21 cellular contexts compared by ENCODE assay signal in the genomic region with DNA sequence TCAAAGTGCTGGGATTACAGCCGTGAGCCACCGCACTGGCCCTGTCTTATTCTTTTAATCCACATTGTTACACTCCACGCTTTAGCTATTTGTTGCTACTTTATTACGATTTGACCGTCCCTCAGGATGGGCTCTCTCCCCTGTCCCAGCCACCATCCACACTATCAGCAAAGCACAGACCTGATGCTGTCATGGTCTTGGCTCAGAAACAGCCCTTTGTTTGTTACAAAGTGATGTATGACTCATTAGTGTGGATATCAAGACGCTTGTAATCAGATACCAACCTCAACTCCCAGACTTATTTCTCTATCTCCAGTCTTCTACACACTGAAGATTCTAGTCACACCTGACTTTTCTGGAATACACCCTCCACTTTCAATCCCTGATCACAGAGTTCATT.
DNase-seq lines count a peak whose midpoint lies in the region; FAIRE-seq and TF ChIP-seq lines count a peak whose summit lies in the region.
"Had no signal": no experiment of that assay in that cellular context is flagged by ENCODE, and none has a peak within 500 bp of the region (broad histone marks: within the 10 kb centered on the region; RNA-seq: fewer than 3 reads in every experiment).

No MANE protein-coding gene starts in this region.

- no peaks in the 10 kb centered on the region for H3K79me2 ChIP-seq in astrocyte (ENCODE audit: insufficient read depth, low read length)
- H3K79me2 ChIP-seq: hepatocyte had no signal

- no peak overlapping the region for H3K27ac Mint-ChIP-seq in astrocyte (ENCODE audit: unreplicated experiment)
- no peak overlapping the region for H3K27ac Mint-ChIP-seq in HFFc6
- no peak overlapping the region for H3K27ac Mint-ChIP-seq in activated CD4-positive, alpha-beta T cell treated with anti-CD3 and anti-CD28 coated beads, Interleukin-2, amount 10 ng/mL, durations not matched to agents 7 days and 5 days
- H3K27ac Mint-ChIP-seq: activated CD4-positive, alpha-beta T cell treated with anti-CD3 and anti-CD28 coated beads for 36 hours; activated naive CD8-positive, alpha-beta T cell treated with anti-CD3 and anti-CD28 coated beads for 36 hours; brain; naive B cell had no signal

- no peak overlapping the region for H2AFZ ChIP-seq in astrocyte (ENCODE audit: low read depth, low read length)
- H2AFZ ChIP-seq: hepatocyte had no signal

- H3K9ac ChIP-seq in astrocyte (ENCODE audit: low read length): no peak overlapping the region

- H3K36me3 ChIP-seq in astrocyte (ENCODE audit: insufficient read depth, low read length) (no peaks in the 10 kb centered on the region), kidney epithelial cell (ENCODE audit: control insufficient read depth, insufficient read depth, low read length) (no peaks in the 10 kb centered on the region)

- no peaks in the 10 kb centered on the region for H3K9me3 ChIP-seq in astrocyte (ENCODE audit: insufficient read depth, low read depth, low read length)
- H3K9me3 ChIP-seq: A549, Caco-2 had no signal

- TF ChIP-seq CTCF in astrocyte (IDR thresholded peaks at IDR 0.05; ENCODE audit: insufficient read depth, low read depth, low read length) (no peak), kidney epithelial cell (IDR thresholded peaks at IDR 0.05; ENCODE audit: insufficient read depth, low read length, poor library complexity, severe bottlenecking) (no peak), HFFc6 (IDR thresholded peaks at IDR 0.05) (no peak)

- DNase-seq in A172 (ENCODE audit: low spot score): peak; percentile 3
- DNase-seq in HUDEP-2 (lab: John Stamatoyannopoulos, UW; ENCODE audit: unreplicated experiment in 76 of 76): peak in 72 of 76 experiments; percentile 1 to 91 (median 66)
- DNase-seq in astrocyte (ENCODE audit: low read depth): peak; percentile 16
- DNase-seq in kidney epithelial cell (ENCODE audit: low read depth): peak; percentile 28
- DNase-seq in anterior cingulate cortex (lab: John Stamatoyannopoulos, UW): no peak
- no peak for DNase-seq in HFFc6
- DNase-seq in activated CD4-positive, alpha-beta T cell treated with anti-CD3 and anti-CD28 coated beads, Interleukin-2, amount 10 ng/mL, durations not matched to agents 7 days and 5 days: no peak
- DNase-seq in NCI-H2029 treated with DMSO at 0.1 percent for 48 hours (lab: John Stamatoyannopoulos, UW): no peak
- DNase-seq: activated CD4-positive, alpha-beta T cell treated with anti-CD3 and anti-CD28 coated beads for 36 hours; activated naive CD8-positive, alpha-beta T cell treated with anti-CD3 and anti-CD28 coated beads for 36 hours; Caco-2; foreskin fibroblast; naive B cell; NCI-H1694; NCI-H446; RPMI8226 had no signal

- no peak overlapping the region for H3K4me2 ChIP-seq in astrocyte (ENCODE audit: low read length)
- H3K4me2 ChIP-seq: A549, hepatocyte had no signal

- peaks cover 2% of the 10 kb centered on the region for H3K4me1 Mint-ChIP-seq in astrocyte (ENCODE audit: low read depth, unreplicated experiment)
- no peaks in the 10 kb centered on the region for H3K4me1 Mint-ChIP-seq in HFFc6 (ENCODE audit: low read depth)
- no peaks in the 10 kb centered on the region for H3K4me1 Mint-ChIP-seq in activated CD4-positive, alpha-beta T cell treated with anti-CD3 and anti-CD28 coated beads, Interleukin-2, amount 10 ng/mL, durations not matched to agents 7 days and 5 days
- H3K4me1 Mint-ChIP-seq: activated CD4-positive, alpha-beta T cell treated with anti-CD3 and anti-CD28 coated beads for 36 hours; activated naive CD8-positive, alpha-beta T cell treated with anti-CD3 and anti-CD28 coated beads for 36 hours; brain; naive B cell had no signal

- H3K27me3 Mint-ChIP-seq in astrocyte (ENCODE audit: low read depth, unreplicated experiment) (no peaks in the 10 kb centered on the region), HFFc6 (ENCODE audit: insufficient read depth) (no peaks in the 10 kb centered on the region)
- peaks cover 14% of the 10 kb centered on the region for H3K27me3 Mint-ChIP-seq in activated CD4-positive, alpha-beta T cell treated with anti-CD3 and anti-CD28 coated beads, Interleukin-2, amount 10 ng/mL, durations not matched to agents 7 days and 5 days

- POLR2A ChIA-PET in activated CD4-positive, alpha-beta T cell treated with anti-CD3 and anti-CD28 coated beads, Interleukin-2, amount 10 ng/mL, durations not matched to agents 7 days and 5 days (lab: Charles Lee): no interaction called here

- CTCF ChIA-PET in activated CD4-positive, alpha-beta T cell treated with anti-CD3 and anti-CD28 coated beads, Interleukin-2, amount 10 ng/mL, durations not matched to agents 7 days and 5 days (lab: Charles Lee): no interaction called here

- FAIRE-seq in astrocyte (lab: Jason Lieb, UNC): no peak
- FAIRE-seq: A549, islet of Langerhans had no signal

- H3K9me3 Mint-ChIP-seq in astrocyte (ENCODE audit: unreplicated experiment) (no peaks in the 10 kb centered on the region), HFFc6 (no peaks in the 10 kb centered on the region; the same call in 1 of the 2 replicates)
- H3K9me3 Mint-ChIP-seq in activated CD4-positive, alpha-beta T cell treated with anti-CD3 and anti-CD28 coated beads, Interleukin-2, amount 10 ng/mL, durations not matched to agents 7 days and 5 days: no peaks in the 10 kb centered on the region
- H3K9me3 Mint-ChIP-seq: activated naive CD8-positive, alpha-beta T cell treated with anti-CD3 and anti-CD28 coated beads for 36 hours had no signal

- H3K4me3 Mint-ChIP-seq in astrocyte (ENCODE audit: unreplicated experiment) (no peak overlapping the region), HFFc6 (no peak overlapping the region)
- H3K4me3 Mint-ChIP-seq in activated CD4-positive, alpha-beta T cell treated with anti-CD3 and anti-CD28 coated beads, Interleukin-2, amount 10 ng/mL, durations not matched to agents 7 days and 5 days: no peak overlapping the region
- H3K4me3 Mint-ChIP-seq: activated CD4-positive, alpha-beta T cell treated with anti-CD3 and anti-CD28 coated beads for 36 hours; activated naive CD8-positive, alpha-beta T cell treated with anti-CD3 and anti-CD28 coated beads for 36 hours; brain; naive B cell had no signal

- H3K36me3 Mint-ChIP-seq in astrocyte (ENCODE audit: low read depth, unreplicated experiment): no peaks in the 10 kb centered on the region
- no peaks in the 10 kb centered on the region; the same call in 1 of the 2 replicates for H3K36me3 Mint-ChIP-seq in HFFc6 (ENCODE audit: low read depth)
- H3K36me3 Mint-ChIP-seq in activated CD4-positive, alpha-beta T cell treated with anti-CD3 and anti-CD28 coated beads, Interleukin-2, amount 10 ng/mL, durations not matched to agents 7 days and 5 days (ENCODE audit: low read depth): no peaks in the 10 kb centered on the region
- H3K36me3 Mint-ChIP-seq: activated naive CD8-positive, alpha-beta T cell treated with anti-CD3 and anti-CD28 coated beads for 36 hours; brain; naive B cell had no signal

- H3K4me3 ChIP-seq in astrocyte (ENCODE audit: insufficient read depth, low read depth, low read length) (no peak overlapping the region), kidney epithelial cell (ENCODE audit: low read depth, low read length) (no peak overlapping the region)
- H3K4me3 ChIP-seq: A549, hepatocyte, lung had no signal

- H4K20me1 ChIP-seq in astrocyte (ENCODE audit: insufficient read depth, low read length): no peaks in the 10 kb centered on the region

- H3K27ac ChIP-seq in astrocyte (ENCODE audit: low read depth, low read length): no peak overlapping the region
- H3K27ac ChIP-seq: A549, hepatocyte had no signal

- H3K27me3 ChIP-seq in astrocyte (ENCODE audit: insufficient read depth, low read length) (no peaks in the 10 kb centered on the region), kidney epithelial cell (ENCODE audit: control insufficient read depth, insufficient read depth, low read length) (no peaks in the 10 kb centered on the region)
- H3K27me3 ChIP-seq: hepatocyte had no signal

- H3K4me1 ChIP-seq in astrocyte (ENCODE audit: insufficient read depth, low read length): no peaks in the 10 kb centered on the region
- H3K4me1 ChIP-seq: A549, Caco-2 had no signal

Comparison
In these comparisons a context has a peak if more than half of its experiments do, and no peak if none do; other contexts are left out.
1. DNase-seq: peak in A172 (single experiment), HUDEP-2 (72 of 76), astrocyte (single experiment) and kidney epithelial cell (single experiment); none in anterior cingulate cortex (0 of 58), HFFc6 (single experiment), activated CD4-positive, alpha-beta T cell treated with anti-CD3 and anti-CD28 coated beads, Interleukin-2, amount 10 ng/mL, durations not matched to agents 7 days and 5 days (single experiment) and NCI-H2029 treated with DMSO at 0.1 percent for 48 hours (single experiment).